Comparison of ENCODE assay signal across 8 cellular contexts in the genomic region with DNA sequence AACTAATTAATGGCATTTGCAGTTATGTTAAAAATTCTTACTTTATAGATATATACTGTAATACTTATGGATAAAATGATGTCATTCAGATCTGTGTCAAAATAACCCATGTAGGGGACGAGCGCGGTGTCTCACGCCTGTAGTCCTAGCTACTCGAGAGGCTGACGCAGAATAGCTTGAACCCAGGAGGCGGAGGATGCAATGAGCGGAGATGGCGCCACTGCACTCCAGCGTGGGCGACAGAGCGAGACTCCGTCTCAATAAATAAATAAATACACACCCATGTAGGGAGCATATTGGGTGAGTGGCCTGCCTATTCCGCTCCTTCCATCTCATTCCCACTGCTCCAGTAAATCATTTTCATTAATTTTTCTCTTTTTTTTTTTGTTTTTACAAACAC. TPM values are rescaled to one million over a fixed set of nuclear protein-coding genes. Genes with fewer than 3 reads are reported as not detected.
A peak's percentile ranks its signal among the peaks of the same experiment; 100 is the strongest.
DNase-seq lines count a peak whose midpoint lies in the region; ATAC-seq and TF ChIP-seq lines count a peak whose summit lies in the region.

No MANE protein-coding gene starts in this region.

- peak overlapping the region; percentile 99 for H3K4me3 Mint-ChIP-seq in activated CD4-positive, alpha-beta memory T cell treated with anti-CD3 and anti-CD28 coated beads for 36 hours

- H3K27ac ChIP-seq in HUES48 (ENCODE audit: low read depth, low read length) (no peak overlapping the region), cardiac muscle cell (no peak overlapping the region), sigmoid colon (peak overlapping the region; percentile 83 to 90 (median 84))

- TF ChIP-seq CTCF in cardiac muscle cell (IDR thresholded peaks at IDR 0.05; ENCODE audit: low read depth, low read length) = no peak
- TF ChIP-seq CTCF in sigmoid colon (IDR thresholded peaks at IDR 0.05) = no peak

- H3K4me1 Mint-ChIP-seq in activated CD4-positive, alpha-beta memory T cell treated with anti-CD3 and anti-CD28 coated beads for 36 hours (ENCODE audit: low read depth) = peaks cover 24% of the 10 kb centered on the region

- H3K36me3 ChIP-seq in HUES48 (ENCODE audit: control insufficient read depth, insufficient read depth, low read length) = peaks cover 45% of the 10 kb centered on the region
- peaks cover 13% of the 10 kb centered on the region for H3K36me3 ChIP-seq in cardiac muscle cell
- H3K36me3 ChIP-seq in sigmoid colon = peaks cover 0 to 38% (median 14%) of the 10 kb centered on the region in 4 donors

- peak overlapping the region; percentile 93 for H3K4me3 ChIP-seq in HUES48 (ENCODE audit: low read depth, low read length)
- peak overlapping the region; percentile 42 for H3K4me3 ChIP-seq in cardiac muscle cell
- H3K4me3 ChIP-seq in sigmoid colon = peak overlapping the region; percentile 42 to 60 (median 55)

- H3K36me3 Mint-ChIP-seq in activated CD4-positive, alpha-beta memory T cell treated with anti-CD3 and anti-CD28 coated beads for 36 hours = peaks cover 30% of the 10 kb centered on the region

- no peaks in the 10 kb centered on the region for H3K27me3 Mint-ChIP-seq in activated CD4-positive, alpha-beta memory T cell treated with anti-CD3 and anti-CD28 coated beads for 36 hours

- CTCF ChIA-PET in activated CD4-positive, alpha-beta memory T cell treated with anti-CD3 and anti-CD28 coated beads for 36 hours (lab: Charles Lee) = interaction anchor here (3.3 kb wide), 1 partner anchor 15 kb away, joined by 21 read pairs; no protein-coding TSS in a partner anchor

- POLR2A ChIA-PET in activated CD4-positive, alpha-beta memory T cell treated with anti-CD3 and anti-CD28 coated beads for 36 hours (lab: Charles Lee) = no interaction called here

- H3K9me3 ChIP-seq in HUES48 (ENCODE audit: control insufficient read depth, insufficient read depth, low read length) (no peaks in the 10 kb centered on the region), cardiac muscle cell (ENCODE audit: low read depth) (no peaks in the 10 kb centered on the region), sigmoid colon (no peaks in the 10 kb centered on the region)

- no peak overlapping the region for H3K27ac Mint-ChIP-seq in activated CD4-positive, alpha-beta memory T cell treated with anti-CD3 and anti-CD28 coated beads for 36 hours

- H3K27me3 ChIP-seq in HUES48 (ENCODE audit: control insufficient read depth, insufficient read depth, low read length) (no peaks in the 10 kb centered on the region), cardiac muscle cell (no peaks in the 10 kb centered on the region), sigmoid colon (no peaks in the 10 kb centered on the region)

- no peak for ATAC-seq in HG02973 (IDR thresholded peaks at IDR 0.05; ENCODE audit: unreplicated experiment)

- TF ChIP-seq POLR2A in sigmoid colon (IDR thresholded peaks at IDR 0.05) = no peak

- DNase-seq in activated CD4-positive, alpha-beta memory T cell treated with anti-CD3 and anti-CD28 coated beads for 36 hours = no peak
- DNase-seq in cardiac muscle cell (ENCODE audit: low read depth in 1 of 2, low spot score in 1 of 2) (no peak), sigmoid colon (peak; percentile 57), midbrain (lab: John Stamatoyannopoulos, UW) (no peak), cerebellar cortex (ENCODE audit: low spot score) (no peak), NCI-H2107 (lab: John Stamatoyannopoulos, UW) (no peak)

- 51 to 53% methylated on average over 14 of the region's 14 CpGs for WGBS in sigmoid colon, 2 donors

- H3K4me1 ChIP-seq in HUES48 (ENCODE audit: control insufficient read depth, insufficient read depth, low read length) = no peaks in the 10 kb centered on the region
- no peaks in the 10 kb centered on the region for H3K4me1 ChIP-seq in cardiac muscle cell (ENCODE audit: low read depth)
- H3K4me1 ChIP-seq in sigmoid colon = peaks cover 0 to 13% (median 3%) of the 10 kb centered on the region in 4 donors

- intact Hi-C loops in activated CD4-positive, alpha-beta memory T cell treated with anti-CD3 and anti-CD28 coated beads for 36 hours (cut with micrococcal nuclease) = no loop called here
- intact Hi-C loops in sigmoid colon (cut with DNase I) = loop anchor here (10.0 kb wide), 1 partner anchor 393 kb away; a partner anchor contains a TSS

- no peaks in the 10 kb centered on the region for H3K9me3 Mint-ChIP-seq in activated CD4-positive, alpha-beta memory T cell treated with anti-CD3 and anti-CD28 coated beads for 36 hours

- H3K9ac ChIP-seq in HUES48 (ENCODE audit: low read depth, low read length) = peak overlapping the region; percentile 63

- no peak for TF ChIP-seq EP300 in sigmoid colon (IDR thresholded peaks at IDR 0.05)

RNA-seq across cellular contexts. Expression of a gene that starts 7.1 kb away (rescaled TPM):
- total RNA-seq in activated CD4-positive, alpha-beta memory T cell treated with anti-CD3 and anti-CD28 coated beads for 36 hours = 100 to 1,000 TPM; 236 to 242 TPM
- total RNA-seq in cardiac muscle cell (112 and 149 TPM in 2 replicates), sigmoid colon (100 to 1,000 TPM in 2 of 4 donors, 10 to 100 TPM in 2; 69.8 to 121 (median 99.0) TPM)
- polyA plus RNA-seq in cardiac muscle cell (246 and 273 TPM in 2 replicates), sigmoid colon (100 to 1,000 TPM; 103 to 146 (median 125) TPM)

RNA-seq across cellular contexts. Expression of a gene that starts 17.7 kb away (rescaled TPM):
- total RNA-seq in activated CD4-positive, alpha-beta memory T cell treated with anti-CD3 and anti-CD28 coated beads for 36 hours = 10 to 100 TPM; 51.3 to 52.3 TPM
- total RNA-seq in cardiac muscle cell = 1.1 and 17.8 TPM in 2 replicates
- polyA plus RNA-seq in cardiac muscle cell = 3.3 and 5.6 TPM in 2 replicates
- 1 to 10 TPM in 1 of 4 donors, under 1 TPM in 1, not detected in 2; 0.54 to 1.2 TPM for total RNA-seq in sigmoid colon
- 1 to 10 TPM in 2 of 3 donors, under 1 TPM in 1; 0.60 to 6.4 (median 1.4) TPM for polyA plus RNA-seq in sigmoid colon

Comparison
In these comparisons a context has a peak if more than half of its experiments do, and no peak if none do; other contexts are left out.
1. H3K27ac ChIP-seq: peak in sigmoid colon (4 of 4); none in HUES48 (single experiment) and cardiac muscle cell (single experiment).
2. H3K4me3 ChIP-seq: peak in every context shown above with its lines; median percentile 93 in HUES48; 55 in sigmoid colon; 42 in cardiac muscle cell.